Comparison of ENCODE assay signal across 8 cellular contexts in the genomic region with DNA sequence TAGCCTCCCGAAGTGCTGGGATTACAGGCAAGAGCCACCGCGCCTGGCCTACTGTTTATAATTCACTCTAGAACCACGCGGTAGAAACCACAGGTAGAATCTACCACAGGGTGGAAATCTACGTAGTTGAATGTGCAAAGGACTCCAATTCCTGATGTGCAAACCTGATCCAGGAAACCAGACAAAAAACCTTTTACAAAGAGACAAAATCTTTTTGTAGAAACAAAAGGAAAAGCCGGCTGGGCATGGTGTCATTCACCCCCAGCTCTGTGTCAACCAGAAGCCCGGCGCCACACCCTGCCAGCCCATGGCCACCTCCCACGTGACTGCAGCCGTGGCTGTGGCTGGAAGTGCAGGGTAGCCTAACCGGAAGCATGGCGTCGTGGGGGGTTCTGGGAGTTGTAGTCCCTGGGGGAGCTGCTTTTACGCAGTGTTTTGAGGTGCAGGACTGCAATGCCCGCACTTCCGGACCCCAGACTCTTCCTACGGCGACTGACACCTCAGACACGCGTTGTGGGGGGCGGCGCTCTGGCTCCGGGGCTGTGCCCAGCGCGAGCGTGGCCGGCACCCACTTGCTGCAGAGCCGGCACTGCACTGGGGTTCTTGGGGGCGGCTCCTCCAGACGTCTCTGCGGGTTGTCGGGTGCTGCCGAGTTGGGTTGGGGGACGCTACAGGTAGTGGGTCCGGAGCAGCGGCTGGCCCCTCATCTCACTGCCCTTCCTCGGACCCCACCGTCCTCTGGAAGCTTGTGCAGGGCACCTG. TPM values are rescaled to one million over a fixed set of nuclear protein-coding genes. Genes with fewer than 3 reads are reported as not detected.
DNase-seq lines count a peak whose midpoint lies in the region; ATAC-seq, FAIRE-seq and TF ChIP-seq lines count a peak whose summit lies in the region.

No MANE protein-coding gene starts in this region.

- H3K9me3 ChIP-seq in GM23248 (ENCODE audit: low read depth) (no peaks in the 10 kb centered on the region), Karpas-422 (ENCODE audit: low read length) (no peaks in the 10 kb centered on the region)

- peaks cover 0 to 4% (median 0%) of the 10 kb centered on the region in 3 donors for H3K36me3 Mint-ChIP-seq in naive thymus-derived CD8-positive, alpha-beta T cell
- no peaks in the 10 kb centered on the region for H3K36me3 Mint-ChIP-seq in stimulated activated naive B cell treated with anti-CD40 and anti-IgM and Interleukin-4, amounts not matched to agents 10 μg/mL and 1 μg/mL and 100 μg/mL, for 72 hours

- peak overlapping the region; percentile 96 for H2AFZ ChIP-seq in GM23248
- peak overlapping the region; percentile 93 for H2AFZ ChIP-seq in Karpas-422 (ENCODE audit: low read length)

- H3K36me3 ChIP-seq in GM23248 (ENCODE audit: low read depth): no peaks in the 10 kb centered on the region
- H3K36me3 ChIP-seq in Karpas-422 (ENCODE audit: insufficient read depth, low read length): no peaks in the 10 kb centered on the region

- peak; percentile 93 for DNase-seq in EH (ENCODE audit: low read depth)
- peak; percentile 98 for DNase-seq in GM23248
- DNase-seq in Karpas-422: peak; percentile 97
- DNase-seq in RCC 7860 (ENCODE audit: low spot score): peak; percentile 94
- peak; percentile 94 to 96 for DNase-seq in activated T-helper 1 cell treated with anti-CD3 and anti-CD28 coated beads, Interleukin-2, amount 50 U/mL, for 16 hours (ENCODE audit: low read depth in 1 of 2, low spot score in 1 of 2)
- peak; percentile 91 for DNase-seq in fibroblast of mammary gland (ENCODE audit: low read depth)
- peak; percentile 89 to 99 (median 98) for DNase-seq in naive thymus-derived CD8-positive, alpha-beta T cell
- peak; percentile 93 for DNase-seq in stimulated activated naive B cell treated with anti-CD40 and anti-IgM and Interleukin-4, amounts not matched to agents 10 μg/mL and 1 μg/mL and 100 μg/mL, for 72 hours

- H3K27ac Mint-ChIP-seq in naive thymus-derived CD8-positive, alpha-beta T cell: peak overlapping the region; percentile 90 to 99 (median 96)
- H3K27ac Mint-ChIP-seq in stimulated activated naive B cell treated with anti-CD40 and anti-IgM and Interleukin-4, amounts not matched to agents 10 μg/mL and 1 μg/mL and 100 μg/mL, for 72 hours: peak overlapping the region; percentile 92

- H3K27ac ChIP-seq in GM23248: peak overlapping the region; percentile 93
- peak overlapping the region; percentile 17; the same call in 1 of the 2 replicates for H3K27ac ChIP-seq in Karpas-422 (ENCODE audit: low read length)

- no peaks in the 10 kb centered on the region for H3K27me3 Mint-ChIP-seq in naive thymus-derived CD8-positive, alpha-beta T cell
- no peaks in the 10 kb centered on the region for H3K27me3 Mint-ChIP-seq in stimulated activated naive B cell treated with anti-CD40 and anti-IgM and Interleukin-4, amounts not matched to agents 10 μg/mL and 1 μg/mL and 100 μg/mL, for 72 hours

- ATAC-seq in naive thymus-derived CD8-positive, alpha-beta T cell: peak; percentile 83 to 88
- ATAC-seq in stimulated activated naive B cell treated with anti-CD40 and anti-IgM and Interleukin-4, amounts not matched to agents 10 μg/mL and 1 μg/mL and 100 μg/mL, for 72 hours (replicated peaks): peak; percentile 99 to 100

- H3K4me1 ChIP-seq in GM23248 (ENCODE audit: insufficient read depth) (peaks cover 5% of the 10 kb centered on the region; the same call in 1 of the 2 replicates), Karpas-422 (ENCODE audit: low read length) (peaks cover 15% of the 10 kb centered on the region)

- H3K4me3 Mint-ChIP-seq in naive thymus-derived CD8-positive, alpha-beta T cell: peak overlapping the region; percentile 84 to 95 (median 90)
- peak overlapping the region; percentile 89 to 95 for H3K4me3 Mint-ChIP-seq in stimulated activated naive B cell treated with anti-CD40 and anti-IgM and Interleukin-4, amounts not matched to agents 10 μg/mL and 1 μg/mL and 100 μg/mL, for 72 hours

- in situ Hi-C loops in GM23248 (cut with MboI): no loop called here

- H3K9ac ChIP-seq in GM23248: peak overlapping the region; percentile 84
- peak overlapping the region; percentile 75 for H3K9ac ChIP-seq in Karpas-422 (ENCODE audit: low read length)

- H3K4me2 ChIP-seq in GM23248 (ENCODE audit: unreplicated experiment): peak overlapping the region; percentile 89
- H3K4me2 ChIP-seq in Karpas-422 (ENCODE audit: low read depth, low read length, poor library complexity, severe bottlenecking): peak overlapping the region; percentile 86

- peaks cover 10 to 42% (median 28%) of the 10 kb centered on the region in 4 donors for H3K4me1 Mint-ChIP-seq in naive thymus-derived CD8-positive, alpha-beta T cell
- peaks cover 13 to 24% of the 10 kb centered on the region in 2 donors for H3K4me1 Mint-ChIP-seq in stimulated activated naive B cell treated with anti-CD40 and anti-IgM and Interleukin-4, amounts not matched to agents 10 μg/mL and 1 μg/mL and 100 μg/mL, for 72 hours

- H3K4me3 ChIP-seq in GM23248: peak overlapping the region; percentile 65
- H3K4me3 ChIP-seq in Karpas-422 (ENCODE audit: low read length): peak overlapping the region; percentile 92
- H3K4me3 ChIP-seq in fibroblast of mammary gland (ENCODE audit: control insufficient read depth, low read depth, low read length): peak overlapping the region; percentile 67

- no peaks in the 10 kb centered on the region for H3K9me3 Mint-ChIP-seq in naive thymus-derived CD8-positive, alpha-beta T cell
- H3K9me3 Mint-ChIP-seq in stimulated activated naive B cell treated with anti-CD40 and anti-IgM and Interleukin-4, amounts not matched to agents 10 μg/mL and 1 μg/mL and 100 μg/mL, for 72 hours: no peaks in the 10 kb centered on the region

- POLR2A ChIA-PET in naive thymus-derived CD8-positive, alpha-beta T cell (lab: Charles Lee): interaction anchor here (0.5 to 3.9 kb wide), 19 partner anchors 13 to 592 kb away, joined by 3 to 137 read pairs (median 4); partner anchors contain the start of gene RNF216

- FAIRE-seq in RCC 7860 (lab: Jason Lieb, UNC): peak; percentile 85

- H4K20me1 ChIP-seq in GM23248 (ENCODE audit: insufficient read depth) (no peaks in the 10 kb centered on the region), Karpas-422 (ENCODE audit: insufficient read depth, low read depth, low read length) (no peaks in the 10 kb centered on the region)

- H3K27me3 ChIP-seq in GM23248 (replicated peaks; ENCODE audit: insufficient read depth) (no peaks in the 10 kb centered on the region), Karpas-422 (ENCODE audit: low read length) (no peaks in the 10 kb centered on the region)

- TF ChIP-seq CTCF in fibroblast of mammary gland (conservative IDR thresholded peaks at IDR 0.05; ENCODE audit: control insufficient read depth, insufficient read depth, low read depth, low read length): peak; percentile 2

- no peaks in the 10 kb centered on the region for H3K9me2 ChIP-seq in GM23248 (ENCODE audit: insufficient read depth)
- no peaks in the 10 kb centered on the region for H3K9me2 ChIP-seq in Karpas-422 (replicated peaks; ENCODE audit: insufficient read depth, low read length)

- 1% methylated on average over 33 to 38 of the region's 39 CpGs for WGBS in GM23248 (ENCODE audit: low coverage in 1 of 2, low lambda C conversion rate in 2 of 2, missing lambda C conversion rate in 2 of 2), 2 experiments

- H3F3A ChIP-seq in GM23248 (ENCODE audit: insufficient read depth): no peaks in the 10 kb centered on the region

- no peaks in the 10 kb centered on the region for H3K79me2 ChIP-seq in GM23248 (ENCODE audit: insufficient read depth)
- no peaks in the 10 kb centered on the region for H3K79me2 ChIP-seq in Karpas-422 (ENCODE audit: low read length)

RNA-seq across cellular contexts. Expression of gene RNF216, which starts 41.5 kb away (rescaled TPM):
- 32.0 and 32.6 TPM in 2 replicates for total RNA-seq in GM23248 (2014; rRNA removed; shearing (Covaris generic))
- polyA plus RNA-seq in GM23248 (2016; fragmentation: Nextera tagmentation; extraction: Ambion mirVana): 35.3 and 36.0 TPM in 2 replicates
- 30.1 and 38.6 TPM in 2 replicates for total RNA-seq in Karpas-422 (2014; rRNA removed; shearing (Covaris generic); ENCODE audit: low replicate concordance)
- 100 to 1,000 TPM; 114 to 115 TPM for total RNA-seq in naive thymus-derived CD8-positive, alpha-beta T cell
- polyA plus RNA-seq in naive thymus-derived CD8-positive, alpha-beta T cell: 10 to 100 TPM; 28.4 to 47.6 (median 35.9) TPM

RNA-seq across cellular contexts. Expression of gene OCM, which starts 57.7 kb away (rescaled TPM):
- not detected in 2 replicates for total RNA-seq in GM23248 (2014; rRNA removed; shearing (Covaris generic))
- polyA plus RNA-seq in GM23248 (2016; fragmentation: Nextera tagmentation; extraction: Ambion mirVana): not detected in 2 replicates
- total RNA-seq in Karpas-422 (2014; rRNA removed; shearing (Covaris generic); ENCODE audit: low replicate concordance): not detected in 2 replicates
- total RNA-seq in naive thymus-derived CD8-positive, alpha-beta T cell: 10 to 100 TPM; 12.1 to 13.7 TPM
- polyA plus RNA-seq in naive thymus-derived CD8-positive, alpha-beta T cell: 1 to 10 TPM in 2 of 3 donors, under 1 TPM in 1; 0.54 to 1.8 (median 1.7) TPM

Comparison
In these comparisons a context has a peak if more than half of its experiments do, and no peak if none do; other contexts are left out.
1. Peak in every context shown above with its lines: DNase-seq, ATAC-seq, H3K4me3 ChIP-seq and H3K27ac ChIP-seq.
2. RNA of gene OCM, which starts 57.7 kb away (total RNA-seq): 12.1 to 13.7 TPM in naive thymus-derived CD8-positive, alpha-beta T cell; not detected in GM23248 and not detected in Karpas-422; every median in the first group is over 10 times any median in the second.